ENCODE assay signal across 15 cellular contexts in the genomic region with DNA sequence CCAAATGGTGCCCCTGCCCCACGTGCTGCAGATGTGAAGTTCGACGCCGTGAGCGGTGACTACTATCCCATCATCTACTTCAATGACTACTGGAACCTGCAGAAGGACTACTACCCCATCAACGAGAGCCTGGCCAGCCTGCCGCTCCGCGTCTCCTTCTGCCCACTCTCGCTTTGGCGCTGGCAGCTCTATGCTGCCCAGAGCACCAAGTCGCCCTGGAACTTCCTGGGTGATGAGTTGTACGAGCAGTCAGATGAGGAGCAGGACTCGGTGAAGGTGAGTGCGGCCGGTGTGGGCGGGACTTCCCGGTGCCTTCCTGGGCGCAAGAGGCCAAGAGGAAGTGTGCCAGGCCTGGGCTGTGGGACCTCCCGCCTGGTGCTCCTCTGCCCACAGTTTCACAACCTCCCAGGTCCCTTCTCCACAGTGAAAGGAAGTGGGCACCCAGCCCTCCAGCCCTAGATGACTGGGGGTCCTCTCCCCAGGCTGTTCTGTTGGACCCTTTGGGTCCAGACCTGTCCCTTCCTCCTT.
"Had no signal": no experiment of that assay in that cellular context is flagged by ENCODE, and none has a peak within 500 bp of the region (broad histone marks: within the 10 kb centered on the region; RNA-seq: fewer than 3 reads in every experiment).

No MANE protein-coding gene starts in this region.

- ATAC-seq: activated T-cell treated with anti-CD3 and anti-CD28 coated beads, Interleukin-2, amount 50 U/mL, for 72 hours; gastrocnemius medialis; heart left ventricle; sciatic nerve had no signal

- H3K27me3 Mint-ChIP-seq: activated CD4-positive, alpha-beta memory T cell treated with anti-CD3 and anti-CD28 coated beads for 36 hours had no signal

- H3K27ac Mint-ChIP-seq: activated CD4-positive, alpha-beta memory T cell treated with anti-CD3 and anti-CD28 coated beads for 36 hours; activated T-cell treated with anti-CD3 and anti-CD28 coated beads, Interleukin-2, amount 50 U/mL, for 72 hours; endodermal cell; nephron had no signal

- H3K9me3 Mint-ChIP-seq: activated CD4-positive, alpha-beta memory T cell treated with anti-CD3 and anti-CD28 coated beads for 36 hours; activated T-cell treated with anti-CD3 and anti-CD28 coated beads, Interleukin-2, amount 50 U/mL, for 72 hours; endodermal cell; immature natural killer cell; nephron had no signal

- H3K4me1 Mint-ChIP-seq: endodermal cell, nephron had no signal

- H3K4me3 Mint-ChIP-seq: activated CD4-positive, alpha-beta memory T cell treated with anti-CD3 and anti-CD28 coated beads for 36 hours; activated T-cell treated with anti-CD3 and anti-CD28 coated beads, Interleukin-2, amount 50 U/mL, for 72 hours; endodermal cell; immature natural killer cell; nephron had no signal

- DNase-seq: activated CD4-positive, alpha-beta memory T cell treated with anti-CD3 and anti-CD28 coated beads for 36 hours; activated CD4-positive, alpha-beta T cell treated with anti-CD3 and anti-CD28 coated beads for 1 hour; activated gamma-delta T cell; activated T-cell treated with anti-CD3 and anti-CD28 coated beads, Interleukin-2, amount 50 U/mL, for 72 hours; dorsolateral prefrontal cortex; endodermal cell; gastrocnemius medialis; heart left ventricle; immature natural killer cell; T-helper 1 cell had no signal

- H3K27ac ChIP-seq: ascending aorta, dorsolateral prefrontal cortex, gastrocnemius medialis, heart left ventricle, tibial nerve, VCaP had no signal
